11 cellular contexts compared by ENCODE assay signal in genomic region chr5:89342106-89342876, GRCh38.
DNase-seq lines count a peak whose midpoint lies in the region; ATAC-seq, FAIRE-seq and TF ChIP-seq lines count a peak whose summit lies in the region.
"Had no signal": no experiment of that assay in that cellular context is flagged by ENCODE, and none has a peak within 500 bp of the region (broad histone marks: within the 10 kb centered on the region; RNA-seq: fewer than 3 reads in every experiment).

No MANE protein-coding gene starts in this region.

- no peak for FAIRE-seq in bronchial epithelial cell (lab: Jason Lieb, UNC)

- H3K27me3 ChIP-seq in bronchial epithelial cell (ENCODE audit: control insufficient read depth, insufficient read depth, low read length) = no peaks in the 10 kb centered on the region

- ATAC-seq in GM19395 (IDR thresholded peaks at IDR 0.05; ENCODE audit: unreplicated experiment) (peak; percentile 46), HG03342 (IDR thresholded peaks at IDR 0.05; ENCODE audit: unreplicated experiment) (peak; percentile 32)

- TF ChIP-seq CTCF in bronchial epithelial cell (IDR thresholded peaks at IDR 0.05; ENCODE audit: insufficient read depth, low read length, severe bottlenecking) = no peak

- DNase-seq in AG08396 (ENCODE audit: low spot score) (peak; percentile 54), bronchial epithelial cell (ENCODE audit: low read depth) (peak; percentile 34), medulla oblongata (ENCODE audit: extremely low spot score) (no peak), epidermal melanocyte (ENCODE audit: insufficient read length, low spot score) (no peak), NCI-H2227 (lab: John Stamatoyannopoulos, UW; ENCODE audit: unreplicated experiment) (no peak), COLO668 (lab: John Stamatoyannopoulos, UW; ENCODE audit: unreplicated experiment) (no peak)
- DNase-seq: CD4-positive, alpha-beta T cell; RPMI8226 had no signal

- no peak overlapping the region for H3K4me3 ChIP-seq in bronchial epithelial cell (ENCODE audit: low read depth, low read length)
- H3K4me3 ChIP-seq: skin epidermis had no signal

- H3K36me3 ChIP-seq in bronchial epithelial cell (ENCODE audit: control insufficient read depth, insufficient read depth, low read length) = no peaks in the 10 kb centered on the region

Comparison
In these comparisons a context has a peak if more than half of its experiments do, and no peak if none do; other contexts are left out.
1. DNase-seq: peak in AG08396 (single experiment) and bronchial epithelial cell (single experiment); none in medulla oblongata (single experiment), epidermal melanocyte (single experiment), NCI-H2227 (single experiment) and COLO668 (single experiment).